ENCODE assay signal across 8 cellular contexts in genomic region chr17:36534881-36535668, GRCh38. TPM values are rescaled to one million over a fixed set of nuclear protein-coding genes. Genes with fewer than 3 reads are reported as not detected.
DNase-seq lines count a peak whose midpoint lies in the region; ATAC-seq and TF ChIP-seq lines count a peak whose summit lies in the region.

Gene PIGW (plus strand): TSS chr17:36534987. CDS start chr17:36537102, 2,115 bp downstream.

- H3K9me2 ChIP-seq in SU-DHL-6 (replicated peaks; ENCODE audit: insufficient read depth, low read length) = no peaks in the 10 kb centered on the region

- peaks cover 50% of the 10 kb centered on the region for H3K36me3 Mint-ChIP-seq in activated naive CD8-positive, alpha-beta T cell treated with anti-CD3 and anti-CD28 coated beads for 36 hours

- no peaks in the 10 kb centered on the region for H3K27me3 ChIP-seq in SU-DHL-6 (ENCODE audit: low read length)
- H3K27me3 ChIP-seq in parathyroid adenoma (ENCODE audit: control insufficient read depth, insufficient read depth, low read length) = no peaks in the 10 kb centered on the region
- H3K27me3 ChIP-seq in tibial artery = no peaks in the 10 kb centered on the region

- ATAC-seq in HG02623 (IDR thresholded peaks at IDR 0.05; ENCODE audit: unreplicated experiment) (peak; percentile 62), Right ventricle myocardium inferior (peak; percentile 94)

- peaks cover 42% of the 10 kb centered on the region for H3K4me1 Mint-ChIP-seq in activated naive CD8-positive, alpha-beta T cell treated with anti-CD3 and anti-CD28 coated beads for 36 hours

- peak; percentile 42 for TF ChIP-seq CTCF in GM10266 (IDR thresholded peaks at IDR 0.05; ENCODE audit: control insufficient read depth, insufficient read depth, low read depth, missing control alignments)
- no peak for TF ChIP-seq CTCF in SU-DHL-6 (IDR thresholded peaks at IDR 0.05; ENCODE audit: insufficient read depth, low read length, poor library complexity, severe bottlenecking)
- TF ChIP-seq CTCF in parathyroid adenoma (IDR thresholded peaks at IDR 0.05) = peak; percentile 17
- TF ChIP-seq CTCF in tibial artery (IDR thresholded peaks at IDR 0.05) = peak in 1 of 2 experiments; percentile 21

- peak within 1 kb of the TSS; percentile 97 for H3K4me3 Mint-ChIP-seq in activated naive CD8-positive, alpha-beta T cell treated with anti-CD3 and anti-CD28 coated beads for 36 hours

- H3K27ac ChIP-seq in SU-DHL-6 (ENCODE audit: low read depth, low read length) (peak within 1 kb of the TSS; percentile 83), parathyroid adenoma (peak within 1 kb of the TSS; percentile 93), tibial artery (peak within 1 kb of the TSS; percentile 90 to 98)

- H3K9me3 ChIP-seq in SU-DHL-6 (ENCODE audit: insufficient read depth, low read length) (no peaks in the 10 kb centered on the region), parathyroid adenoma (ENCODE audit: control insufficient read depth, low read length) (no peaks in the 10 kb centered on the region), tibial artery (no peaks in the 10 kb centered on the region)

- intact Hi-C loops in Right ventricle myocardium inferior (cut with DNase I) (loop anchor here (5.0 kb wide), 1 partner anchor 48 kb away; the partner anchor contains the start of gene ZNHIT3), tibial artery (cut with DNase I; ENCODE audit: low total_unique reads) (loop anchor here (10.0 kb wide), 1 partner anchor 50 kb away; the partner anchor contains the start of gene ZNHIT3)

- no peaks in the 10 kb centered on the region for H3K27me3 Mint-ChIP-seq in activated naive CD8-positive, alpha-beta T cell treated with anti-CD3 and anti-CD28 coated beads for 36 hours

- H3K79me2 ChIP-seq in SU-DHL-6 (ENCODE audit: insufficient read depth, low read length) = peaks cover 43% of the 10 kb centered on the region
- H3K79me2 ChIP-seq in parathyroid adenoma = peaks cover 3% of the 10 kb centered on the region

- no peaks in the 10 kb centered on the region for H3K9me3 Mint-ChIP-seq in activated naive CD8-positive, alpha-beta T cell treated with anti-CD3 and anti-CD28 coated beads for 36 hours

- H3K4me3 ChIP-seq in SU-DHL-6 (ENCODE audit: insufficient read depth, low read length, poor library complexity, severe bottlenecking) (peak within 1 kb of the TSS; percentile 87), parathyroid adenoma (ENCODE audit: low read depth, low read length) (peak within 1 kb of the TSS; percentile 80), tibial artery (peak within 1 kb of the TSS; percentile 78 to 98)

- H3K4me1 ChIP-seq in parathyroid adenoma (peaks cover 5% of the 10 kb centered on the region), tibial artery (peaks cover 0 to 18% (median 8%) of the 10 kb centered on the region in 4 donors)

- H3K36me3 ChIP-seq in SU-DHL-6 (ENCODE audit: low read length) (peaks cover 8% of the 10 kb centered on the region; the same call in 1 of the 2 replicates), parathyroid adenoma (ENCODE audit: control insufficient read depth, insufficient read depth, low read length) (no peaks in the 10 kb centered on the region), tibial artery (peaks cover 0 to 19% (median 0%) of the 10 kb centered on the region in 3 donors)

- H2AFZ ChIP-seq in SU-DHL-6 (ENCODE audit: low read depth, low read length, severe bottlenecking) (peak within 1 kb of the TSS; percentile 73), parathyroid adenoma (peak within 1 kb of the TSS; percentile 95)

- H3K4me2 ChIP-seq in SU-DHL-6 (ENCODE audit: low read depth, low read length, poor library complexity, severe bottlenecking) = peak within 1 kb of the TSS; percentile 67
- H3K4me2 ChIP-seq in parathyroid adenoma (ENCODE audit: low read length) = peak within 1 kb of the TSS; percentile 85

- peak within 1 kb of the TSS; percentile 89 for H3K9ac ChIP-seq in SU-DHL-6 (ENCODE audit: low read length)
- H3K9ac ChIP-seq in parathyroid adenoma = peak within 1 kb of the TSS; percentile 47

- peak; percentile 90 for DNase-seq in GM10266 (ENCODE audit: extremely low spot score)
- peak; percentile 42 for DNase-seq in NCI-H128 (lab: John Stamatoyannopoulos, UW; ENCODE audit: unreplicated experiment)
- peak; percentile 92 for DNase-seq in activated naive CD8-positive, alpha-beta T cell treated with anti-CD3 and anti-CD28 coated beads for 36 hours
- DNase-seq in Right ventricle myocardium inferior (ENCODE audit: missing footprints) = peak; percentile 93
- DNase-seq in tibial artery = peak; percentile 75 to 93

- H3F3A ChIP-seq in SU-DHL-6 (ENCODE audit: insufficient read depth) = peaks cover 25% of the 10 kb centered on the region

- peak within 1 kb of the TSS; percentile 100 for H3K27ac Mint-ChIP-seq in activated naive CD8-positive, alpha-beta T cell treated with anti-CD3 and anti-CD28 coated beads for 36 hours

- no peaks in the 10 kb centered on the region for H4K20me1 ChIP-seq in SU-DHL-6 (ENCODE audit: low read depth, low read length)

RNA-seq across cellular contexts. Expression of gene PIGW, which starts in this region (rescaled TPM):
- 10 to 100 TPM; 32.5 to 34.6 TPM for total RNA-seq in activated naive CD8-positive, alpha-beta T cell treated with anti-CD3 and anti-CD28 coated beads for 36 hours
- 5.8 TPM for total RNA-seq in Right ventricle myocardium inferior

Comparison
In these comparisons a context has a peak if more than half of its experiments do, and no peak if none do; other contexts are left out.
1. Peak in every context shown above with its lines: DNase-seq, ATAC-seq, H3K4me3 ChIP-seq and H3K27ac ChIP-seq.
2. DNase-seq: peak in every context shown above with its lines; median percentile 93 in Right ventricle myocardium inferior; 92 in activated naive CD8-positive, alpha-beta T cell treated with anti-CD3 and anti-CD28 coated beads for 36 hours; 90 in GM10266; 84 in tibial artery; 42 in NCI-H128.